ENCODE assay signal across 11 cellular contexts in the genomic region with DNA sequence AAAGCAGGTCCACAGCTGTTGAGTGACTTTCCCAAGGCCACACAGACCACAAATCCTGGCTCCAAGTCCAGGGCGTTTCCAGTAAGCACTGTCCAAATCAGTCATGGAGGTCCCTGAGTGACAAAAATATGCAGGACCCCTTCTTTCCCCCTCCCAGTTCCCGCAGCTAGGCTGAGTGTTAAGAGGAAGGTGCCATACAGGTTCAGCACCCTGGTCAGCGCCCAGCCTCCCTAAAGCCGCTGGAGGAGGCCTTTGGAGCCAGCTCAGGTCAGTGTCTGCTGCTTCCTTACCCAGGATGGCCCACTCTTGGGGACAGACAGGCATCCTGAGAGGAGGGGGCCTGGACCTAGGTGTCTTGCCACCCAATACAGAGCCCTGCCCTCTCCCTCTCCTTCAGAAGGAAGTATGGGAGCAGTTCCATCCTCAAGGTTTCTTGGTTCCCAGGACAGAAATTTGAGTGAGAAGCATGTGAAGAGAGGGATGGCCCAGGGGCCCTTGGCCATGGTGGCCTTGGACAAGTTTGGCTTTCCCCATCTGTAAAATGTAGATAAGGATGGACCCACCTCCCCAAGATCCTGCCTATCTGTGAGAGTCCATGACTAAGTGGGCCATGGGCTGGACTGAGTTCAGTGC. TPM values are rescaled to one million over a fixed set of nuclear protein-coding genes. Genes with fewer than 3 reads are reported as not detected.
DNase-seq lines count a peak whose midpoint lies in the region; ATAC-seq, FAIRE-seq and TF ChIP-seq lines count a peak whose summit lies in the region.
"Had no signal": no experiment of that assay in that cellular context is flagged by ENCODE, and none has a peak within 500 bp of the region (broad histone marks: within the 10 kb centered on the region; RNA-seq: fewer than 3 reads in every experiment).

No MANE protein-coding gene starts in this region.

- CTCF ChIA-PET in Calu3 (lab: Charles Lee), result no interaction called here

- ATAC-seq in HG03432 (IDR thresholded peaks at IDR 0.05; ENCODE audit: unreplicated experiment) (no peak), GM18867 (IDR thresholded peaks at IDR 0.05; ENCODE audit: unreplicated experiment) (no peak)

- DNase-seq in Calu3 (peak; percentile 3), HTR-8/SVneo (ENCODE audit: insufficient read length, low spot score) (peak; percentile 38), left kidney (ENCODE audit: low read depth, low spot score) (peak; percentile 88), chondrocyte (ENCODE audit: low spot score) (no peak), NCI-H2107 (lab: John Stamatoyannopoulos, UW) (no peak)
- peak; percentile 28 to 36 for DNase-seq in activated CD4-positive, alpha-beta T cell treated with anti-CD3 and anti-CD28 coated beads, Interleukin-2, amount 50 U/mL, for 48 hours
- DNase-seq: colonic mucosa, NCI-H82 had no signal

- no TSS peak for BruUV-seq in Calu3 (replicated peaks; lab: Mats Ljungman, UMichigan)

- H3K4me1 Mint-ChIP-seq in Calu3 (ENCODE audit: low read depth, unreplicated experiment) (no peaks in the 10 kb centered on the region), chondrocyte (ENCODE audit: low read depth) (no peaks in the 10 kb centered on the region)

- no peak for TF ChIP-seq CTCF in Calu3 (IDR thresholded peaks at IDR 0.05; ENCODE audit: unreplicated experiment)
- TF ChIP-seq CTCF in chondrocyte (IDR thresholded peaks at IDR 0.05), result no peak

- intact Hi-C loops in Calu3 (cut with micrococcal nuclease; ENCODE audit: unreplicated experiment), result no loop called here

- H3K9me3 Mint-ChIP-seq in Calu3 (ENCODE audit: low read depth, unreplicated experiment) (no peaks in the 10 kb centered on the region), chondrocyte (ENCODE audit: low read depth) (no peaks in the 10 kb centered on the region)

- H3K36me3 Mint-ChIP-seq in Calu3 (ENCODE audit: insufficient read depth, unreplicated experiment) (peaks cover 11% of the 10 kb centered on the region), chondrocyte (ENCODE audit: low read depth) (peaks cover 35% of the 10 kb centered on the region)

- no peaks in the 10 kb centered on the region for H3K27me3 Mint-ChIP-seq in Calu3 (ENCODE audit: unreplicated experiment)
- H3K27me3 Mint-ChIP-seq in chondrocyte (ENCODE audit: low read depth), result no peaks in the 10 kb centered on the region

- H3K4me3 Mint-ChIP-seq in Calu3 (ENCODE audit: low read depth, unreplicated experiment) (no peak overlapping the region), chondrocyte (ENCODE audit: unreplicated experiment) (no peak overlapping the region)

- H3K27ac Mint-ChIP-seq in Calu3 (ENCODE audit: unreplicated experiment) (no peak overlapping the region), chondrocyte (ENCODE audit: unreplicated experiment) (no peak overlapping the region)

- FAIRE-seq in HTR-8/SVneo (lab: Jason Lieb, UNC), result no peak

RNA-seq across cellular contexts. Expression of gene TMEM74B, which starts 13.2 kb away (rescaled TPM):
- total RNA-seq in Calu3 (2022), result 0.54 and 0.83 TPM in 2 replicates
- total RNA-seq in chondrocyte, result 0.51 to 0.65 TPM in 2 of 3 replicates, not detected in the other

RNA-seq across cellular contexts. Expression of gene C20orf202, which starts 31.7 kb away (rescaled TPM):
- total RNA-seq in Calu3 (2022) (0.22 TPM in 1 of 2 replicates, not detected in the other), chondrocyte (not detected in 3 replicates)
- total RNA-seq: activated CD8-positive, alpha-beta memory T cell treated with anti-CD3 and anti-CD28 coated beads for 36 hours had no signal

RNA-seq across cellular contexts. Expression of gene PSMF1, which starts 53.2 kb away (rescaled TPM):
- total RNA-seq in Calu3 (2022), result 112 and 128 TPM in 2 replicates
- total RNA-seq in chondrocyte, result 99.4 to 117 TPM (median 110 TPM) in 3 replicates

RNA-seq across cellular contexts. Expression of gene RAD21L1, which starts 54.3 kb away (rescaled TPM):
- total RNA-seq in Calu3 (2022) (not detected in 2 replicates), chondrocyte (not detected in 3 replicates)
- total RNA-seq: activated CD8-positive, alpha-beta memory T cell treated with anti-CD3 and anti-CD28 coated beads for 36 hours; colonic mucosa had no signal

Comparison
In these comparisons a context has a peak if more than half of its experiments do, and no peak if none do; other contexts are left out.
1. DNase-seq: peak in Calu3 (single experiment), HTR-8/SVneo (single experiment), activated CD4-positive, alpha-beta T cell treated with anti-CD3 and anti-CD28 coated beads, Interleukin-2, amount 50 U/mL, for 48 hours (2 of 2) and left kidney (single experiment); none in chondrocyte (single experiment) and NCI-H2107 (single experiment).